ENCODE assay signal across 10 cellular contexts in genomic region chr19:50718255-50719118, GRCh38. TPM values are rescaled to one million over a fixed set of nuclear protein-coding genes. Genes with fewer than 3 reads are reported as not detected.
DNase-seq lines count a peak whose midpoint lies in the region; ATAC-seq lines count a peak whose summit lies in the region.
"Had no signal": no experiment of that assay in that cellular context is flagged by ENCODE, and none has a peak within 500 bp of the region (broad histone marks: within the 10 kb centered on the region; RNA-seq: fewer than 3 reads in every experiment).

No MANE protein-coding gene starts in this region.

- no peaks in the 10 kb centered on the region for H3K27me3 ChIP-seq in iPS DF 6.9 (ENCODE audit: control insufficient read depth, insufficient read depth, low read length)

- peaks cover 33% of the 10 kb centered on the region for H3K9me3 ChIP-seq in iPS DF 6.9 (ENCODE audit: control insufficient read depth, insufficient read depth, low read length)

- H3K36me3 ChIP-seq in iPS DF 6.9 (ENCODE audit: control insufficient read depth, insufficient read depth, low read length) = no peaks in the 10 kb centered on the region; the same call in 1 of the 2 replicates

- no peaks in the 10 kb centered on the region for H3K4me1 ChIP-seq in iPS DF 6.9 (ENCODE audit: control insufficient read depth, insufficient read depth, low read length)

- no peak overlapping the region for H3K27ac Mint-ChIP-seq in activated T-cell treated with anti-CD3 and anti-CD28 coated beads, Interleukin-2, amount 50 U/mL, for 72 hours
- H3K27ac Mint-ChIP-seq in stimulated activated naive CD8-positive, alpha-beta T cell treated with anti-CD3 and anti-CD28 coated beads, Interleukin-15, amount 100 ng/mL, for 72 hours = peak overlapping the region in 1 of 2 donors; percentile 47

- peaks cover 11% of the 10 kb centered on the region for H3K4me1 Mint-ChIP-seq in activated T-cell treated with anti-CD3 and anti-CD28 coated beads, Interleukin-2, amount 50 U/mL, for 72 hours (ENCODE audit: low read depth)
- peaks cover 41% of the 10 kb centered on the region for H3K4me1 Mint-ChIP-seq in stimulated activated naive CD8-positive, alpha-beta T cell treated with anti-CD3 and anti-CD28 coated beads, Interleukin-15, amount 100 ng/mL, for 72 hours

- H3K4me3 Mint-ChIP-seq in activated T-cell treated with anti-CD3 and anti-CD28 coated beads, Interleukin-2, amount 50 U/mL, for 72 hours = peak overlapping the region; percentile 39 to 55
- peak overlapping the region; percentile 71 to 75 for H3K4me3 Mint-ChIP-seq in stimulated activated naive CD8-positive, alpha-beta T cell treated with anti-CD3 and anti-CD28 coated beads, Interleukin-15, amount 100 ng/mL, for 72 hours

- WGBS in iPS DF 6.9 (ENCODE audit: insufficient coverage, insufficient read length) = no CpG with 5 or more reads among the region's 74 CpGs

- DNase-seq in NCI-H2227 (lab: John Stamatoyannopoulos, UW; ENCODE audit: unreplicated experiment) (peak; percentile 72), NCI-H2227 treated with DMSO at 0.1 percent for 48 hours (lab: John Stamatoyannopoulos, UW) (no peak), iPS DF 6.9 (ENCODE audit: low read depth, low spot score) (no peak), CD1c-positive myeloid dendritic cell (ENCODE audit: extremely low spot score) (no peak), inferior parietal cortex (ENCODE audit: extremely low spot score) (no peak)
- peak in 1 of 2 donors; percentile 31 for DNase-seq in activated T-cell treated with anti-CD3 and anti-CD28 coated beads, Interleukin-2, amount 50 U/mL, for 72 hours
- no peak for DNase-seq in stimulated activated naive CD8-positive, alpha-beta T cell treated with anti-CD3 and anti-CD28 coated beads, Interleukin-15, amount 100 ng/mL, for 72 hours
- DNase-seq in activated CD4-positive, alpha-beta T cell treated with anti-CD3 and anti-CD28 coated beads, Interleukin-2, amount 50 U/mL, for 4 hours = no peak
- DNase-seq: activated effector memory CD4-positive, alpha-beta T cell treated with Interleukin-2 at 50 U/mL for 16 hours had no signal

- H3K27ac ChIP-seq in iPS DF 6.9 (ENCODE audit: low read length) = no peak overlapping the region

- H3K4me3 ChIP-seq in iPS DF 6.9 (ENCODE audit: low read length) = peak overlapping the region; percentile 15; the same call in 1 of the 2 replicates

- H3K27me3 Mint-ChIP-seq in activated T-cell treated with anti-CD3 and anti-CD28 coated beads, Interleukin-2, amount 50 U/mL, for 72 hours (ENCODE audit: low read depth) = peaks cover 43% of the 10 kb centered on the region
- peaks cover 44% of the 10 kb centered on the region for H3K27me3 Mint-ChIP-seq in stimulated activated naive CD8-positive, alpha-beta T cell treated with anti-CD3 and anti-CD28 coated beads, Interleukin-15, amount 100 ng/mL, for 72 hours

- H3K36me3 Mint-ChIP-seq in activated T-cell treated with anti-CD3 and anti-CD28 coated beads, Interleukin-2, amount 50 U/mL, for 72 hours (ENCODE audit: insufficient read depth in 2 of 2) = no peaks in the 10 kb centered on the region

- H3K9me3 Mint-ChIP-seq in activated T-cell treated with anti-CD3 and anti-CD28 coated beads, Interleukin-2, amount 50 U/mL, for 72 hours = no peaks in the 10 kb centered on the region
- no peaks in the 10 kb centered on the region for H3K9me3 Mint-ChIP-seq in stimulated activated naive CD8-positive, alpha-beta T cell treated with anti-CD3 and anti-CD28 coated beads, Interleukin-15, amount 100 ng/mL, for 72 hours

- peak in 1 of 2 donors; percentile 23 for ATAC-seq in activated T-cell treated with anti-CD3 and anti-CD28 coated beads, Interleukin-2, amount 50 U/mL, for 72 hours (replicated peaks in 1 of 2)
- ATAC-seq in stimulated activated naive CD8-positive, alpha-beta T cell treated with anti-CD3 and anti-CD28 coated beads, Interleukin-15, amount 100 ng/mL, for 72 hours = peak; percentile 37

RNA-seq across cellular contexts. Expression of gene SHANK1, which starts 1.1 kb away (rescaled TPM):
- total RNA-seq in activated T-cell treated with anti-CD3 and anti-CD28 coated beads, Interleukin-2, amount 50 U/mL, for 72 hours = under 1 TPM in 1 of 2 donors, not detected in 1; 0.07 TPM
- total RNA-seq: HT-29 had no signal

RNA-seq across cellular contexts. Expression of gene CLEC11A, which starts 4.7 kb away (rescaled TPM):
- 1 to 10 TPM; 2.0 to 3.4 TPM for total RNA-seq in activated T-cell treated with anti-CD3 and anti-CD28 coated beads, Interleukin-2, amount 50 U/mL, for 72 hours

RNA-seq across cellular contexts. Expression of gene GPR32, which starts 51.8 kb away (rescaled TPM):
- total RNA-seq in activated T-cell treated with anti-CD3 and anti-CD28 coated beads, Interleukin-2, amount 50 U/mL, for 72 hours = not detected
- total RNA-seq: HT-29 had no signal
